ENCODE assay signal across 8 cellular contexts in genomic region chr4:37685211-37685725, GRCh38. TPM values are rescaled to one million over a fixed set of nuclear protein-coding genes. Genes with fewer than 3 reads are reported as not detected.
DNase-seq lines count a peak whose midpoint lies in the region; ATAC-seq and TF ChIP-seq lines count a peak whose summit lies in the region.

No MANE protein-coding gene starts in this region.

- H3K4me2 ChIP-seq in GM23248 (ENCODE audit: unreplicated experiment): peak overlapping the region; percentile 93

- no peak for TF ChIP-seq CTCF in AG04449 (IDR thresholded peaks at IDR 0.05; ENCODE audit: insufficient read depth, low read length, missing control alignments)

- H3K4me3 ChIP-seq in AG04449 (ENCODE audit: low read depth, low read length): peak overlapping the region; percentile 77
- peak overlapping the region; percentile 94 for H3K4me3 ChIP-seq in GM23248
- peak overlapping the region; percentile 44 to 71 for H3K4me3 ChIP-seq in aorta (ENCODE audit: low read length in 2 of 2)

- DNase-seq in AG04449 (ENCODE audit: low read depth, low spot score) (no peak), GM23248 (peak; percentile 80), T-helper 9 cell (peak; percentile 44), myocyte (ENCODE audit: low read depth) (peak; percentile 85), aorta (no peak), NCI-H2227 treated with DMSO at 0.1 percent for 48 hours (lab: John Stamatoyannopoulos, UW) (no peak), GOT3 (lab: John Stamatoyannopoulos, UW) (no peak)
- peak; percentile 26 for DNase-seq in effector CD8-positive, alpha-beta T cell (lab: John Stamatoyannopoulos, UW)

- CTCF ChIA-PET in AG04449 (lab: Yijun Ruan, JAX): interaction anchor here (1.9 kb wide), 1 partner anchor 82 kb away, joined by 4 read pairs; no protein-coding TSS in a partner anchor

- H3K4me1 ChIP-seq in GM23248 (ENCODE audit: insufficient read depth): peaks cover 10% of the 10 kb centered on the region
- H3K4me1 ChIP-seq in aorta (ENCODE audit: control insufficient read depth in 1 of 2, insufficient read depth in 2 of 2, low read length in 2 of 2): peaks cover 0 to 3% of the 10 kb centered on the region in 2 donors

- no peak for ATAC-seq in aorta (ENCODE audit: low FRiP score)

- no peaks in the 10 kb centered on the region for H4K20me1 ChIP-seq in GM23248 (ENCODE audit: insufficient read depth)

- no peaks in the 10 kb centered on the region for H3K9me3 ChIP-seq in GM23248 (ENCODE audit: low read depth)
- H3K9me3 ChIP-seq in aorta (ENCODE audit: control insufficient read depth, low read length): no peaks in the 10 kb centered on the region

- H3K27me3 ChIP-seq in GM23248 (replicated peaks; ENCODE audit: insufficient read depth): no peaks in the 10 kb centered on the region
- no peaks in the 10 kb centered on the region for H3K27me3 ChIP-seq in aorta (ENCODE audit: control insufficient read depth in 1 of 2, insufficient read depth in 2 of 2, low read length in 1 of 2)

- peaks cover 19% of the 10 kb centered on the region for H3F3A ChIP-seq in GM23248 (ENCODE audit: insufficient read depth)

- H3K9me2 ChIP-seq in GM23248 (ENCODE audit: insufficient read depth): no peaks in the 10 kb centered on the region

- H3K36me3 ChIP-seq in GM23248 (ENCODE audit: low read depth) (no peaks in the 10 kb centered on the region), aorta (ENCODE audit: control insufficient read depth in 1 of 2, insufficient read depth in 2 of 2, low read length in 1 of 2) (no peaks in the 10 kb centered on the region)

- peaks cover 46% of the 10 kb centered on the region for H3K79me2 ChIP-seq in GM23248 (ENCODE audit: insufficient read depth)

- H3K27ac ChIP-seq in GM23248 (peak overlapping the region; percentile 84), aorta (ENCODE audit: low read depth in 1 of 2, low read length in 2 of 2) (no peak overlapping the region)

- in situ Hi-C loops in GM23248 (cut with MboI): no loop called here

- POLR2A ChIA-PET in AG04449 (lab: Yijun Ruan, JAX): interaction anchor here (1.2 kb wide), 1 partner anchor 18 kb away, joined by 4 read pairs; no protein-coding TSS in a partner anchor

- WGBS in GM23248 (ENCODE audit: low coverage in 1 of 2, low lambda C conversion rate in 2 of 2, missing lambda C conversion rate in 2 of 2), 2 experiments: 1 to 3% methylated on average over 10 of the region's 10 CpGs
- 5 to 8% methylated on average over 10 of the region's 10 CpGs for WGBS in aorta, 2 donors

- intact Hi-C loops in aorta (cut with DNase I): loop anchor here (2.0 to 10.0 kb wide), 4 partner anchors 18 to 350 kb away; no protein-coding TSS in a partner anchor

- H2AFZ ChIP-seq in GM23248: peak overlapping the region; percentile 84

- H3K9ac ChIP-seq in GM23248: peak overlapping the region; percentile 93

RNA-seq across cellular contexts. Expression of gene RELL1, which starts 0.9 kb away (rescaled TPM):
- 39.2 and 42.5 TPM in 2 replicates for total RNA-seq in GM23248 (2014; rRNA removed; shearing (Covaris generic))
- polyA plus RNA-seq in GM23248 (2016; fragmentation: Nextera tagmentation; extraction: Ambion mirVana) (7.7 TPM in 2 replicates), aorta (1 to 10 TPM; 1.3 to 1.4 TPM)
- total RNA-seq in myocyte (66.9 and 97.1 TPM in 2 replicates), aorta (10 to 100 TPM; 33.2 to 42.5 TPM)
- 27.4 TPM for polyA plus RNA-seq in myocyte (2012)

Comparison
In these comparisons a context has a peak if more than half of its experiments do, and no peak if none do; other contexts are left out.
1. DNase-seq: peak in GM23248 (single experiment), T-helper 9 cell (single experiment), effector CD8-positive, alpha-beta T cell (single experiment) and myocyte (single experiment); none in AG04449 (single experiment), aorta (0 of 2), NCI-H2227 treated with DMSO at 0.1 percent for 48 hours (single experiment) and GOT3 (single experiment).
2. Peak in every context shown above with its lines, with median percentiles within 50 percentile points of each other: H3K4me3 ChIP-seq.